Comparison of ENCODE assay signal across 8 cellular contexts in genomic region chr17:77472837-77473214, GRCh38.
DNase-seq lines count a peak whose midpoint lies in the region; ATAC-seq and FAIRE-seq lines count a peak whose summit lies in the region.

No MANE protein-coding gene starts in this region.

- peak overlapping the region; percentile 72 to 77 for H3K4me3 Mint-ChIP-seq in activated T-cell treated with anti-CD3 and anti-CD28 coated beads, Interleukin-2, amount 50 U/mL, for 72 hours
- H3K4me3 Mint-ChIP-seq in stimulated activated naive CD8-positive, alpha-beta T cell treated with anti-CD3 and anti-CD28 coated beads, Interleukin-15, Interleukin-2, amounts not matched to agents 100 ng/mL and 50 ng/mL, for 24 hours: peak overlapping the region; percentile 53

- H3K27ac ChIP-seq in iPS-18a (ENCODE audit: low read length): peak overlapping the region; percentile 44

- ATAC-seq in activated T-cell treated with anti-CD3 and anti-CD28 coated beads, Interleukin-2, amount 50 U/mL, for 72 hours (replicated peaks in 1 of 2): peak; percentile 22 to 27

- peaks cover 9 to 10% of the 10 kb centered on the region in 2 donors for H3K9me3 Mint-ChIP-seq in activated T-cell treated with anti-CD3 and anti-CD28 coated beads, Interleukin-2, amount 50 U/mL, for 72 hours
- peaks cover 8% of the 10 kb centered on the region for H3K9me3 Mint-ChIP-seq in stimulated activated naive CD8-positive, alpha-beta T cell treated with anti-CD3 and anti-CD28 coated beads, Interleukin-15, Interleukin-2, amounts not matched to agents 100 ng/mL and 50 ng/mL, for 24 hours

- peaks cover 55% of the 10 kb centered on the region for H3K4me1 ChIP-seq in iPS-18a (ENCODE audit: control insufficient read depth, low read depth, low read length)

- peaks cover 7% of the 10 kb centered on the region for H3K36me3 ChIP-seq in iPS-18a (ENCODE audit: control insufficient read depth, low read depth, low read length)

- H3K9ac ChIP-seq in iPS-18a (ENCODE audit: low read length): peak overlapping the region; percentile 35

- FAIRE-seq in RCC 7860 (lab: Jason Lieb, UNC): no peak

- H3K27me3 Mint-ChIP-seq in activated T-cell treated with anti-CD3 and anti-CD28 coated beads, Interleukin-2, amount 50 U/mL, for 72 hours (ENCODE audit: low read depth): no peaks in the 10 kb centered on the region
- no peaks in the 10 kb centered on the region for H3K27me3 Mint-ChIP-seq in stimulated activated naive CD8-positive, alpha-beta T cell treated with anti-CD3 and anti-CD28 coated beads, Interleukin-15, Interleukin-2, amounts not matched to agents 100 ng/mL and 50 ng/mL, for 24 hours

- no peaks in the 10 kb centered on the region for H3K9me3 ChIP-seq in iPS-18a (ENCODE audit: control insufficient read depth, low read depth, low read length)

- H3K27ac Mint-ChIP-seq in activated T-cell treated with anti-CD3 and anti-CD28 coated beads, Interleukin-2, amount 50 U/mL, for 72 hours: peak overlapping the region; percentile 84
- peak overlapping the region; percentile 86 for H3K27ac Mint-ChIP-seq in stimulated activated naive CD8-positive, alpha-beta T cell treated with anti-CD3 and anti-CD28 coated beads, Interleukin-15, Interleukin-2, amounts not matched to agents 100 ng/mL and 50 ng/mL, for 24 hours

- peak overlapping the region; percentile 5 for H3K4me3 ChIP-seq in iPS-18a (ENCODE audit: low read length)

- peaks cover 18 to 42% of the 10 kb centered on the region in 2 donors for H3K36me3 Mint-ChIP-seq in activated T-cell treated with anti-CD3 and anti-CD28 coated beads, Interleukin-2, amount 50 U/mL, for 72 hours (ENCODE audit: insufficient read depth in 2 of 2)
- H3K36me3 Mint-ChIP-seq in stimulated activated naive CD8-positive, alpha-beta T cell treated with anti-CD3 and anti-CD28 coated beads, Interleukin-15, Interleukin-2, amounts not matched to agents 100 ng/mL and 50 ng/mL, for 24 hours (ENCODE audit: low read depth): peaks cover 55% of the 10 kb centered on the region

- no peaks in the 10 kb centered on the region for H3K27me3 ChIP-seq in iPS-18a (ENCODE audit: control insufficient read depth, insufficient read depth, low read length)

- peaks cover 100% of the 10 kb centered on the region for H3K4me1 Mint-ChIP-seq in activated T-cell treated with anti-CD3 and anti-CD28 coated beads, Interleukin-2, amount 50 U/mL, for 72 hours (ENCODE audit: low read depth)
- H3K4me1 Mint-ChIP-seq in stimulated activated naive CD8-positive, alpha-beta T cell treated with anti-CD3 and anti-CD28 coated beads, Interleukin-15, Interleukin-2, amounts not matched to agents 100 ng/mL and 50 ng/mL, for 24 hours (ENCODE audit: low read depth): peaks cover 100% of the 10 kb centered on the region

- DNase-seq in DMS79 treated with DMSO at 0.1 percent for 48 hours (lab: John Stamatoyannopoulos, UW) (peak; percentile 46), DMS79 (lab: John Stamatoyannopoulos, UW) (no peak), NCI-H2171 treated with DMSO at 0.1 percent for 48 hours (lab: John Stamatoyannopoulos, UW) (no peak), RCC 7860 (ENCODE audit: low spot score) (no peak)
- no peak for DNase-seq in activated T-cell treated with anti-CD3 and anti-CD28 coated beads, Interleukin-2, amount 50 U/mL, for 72 hours
- DNase-seq in activated CD8-positive, alpha-beta memory T cell treated with anti-CD3 and anti-CD28 coated beads for 24 hours: no peak
